ENCODE assay signal across 1 cellular context in the genomic region with DNA sequence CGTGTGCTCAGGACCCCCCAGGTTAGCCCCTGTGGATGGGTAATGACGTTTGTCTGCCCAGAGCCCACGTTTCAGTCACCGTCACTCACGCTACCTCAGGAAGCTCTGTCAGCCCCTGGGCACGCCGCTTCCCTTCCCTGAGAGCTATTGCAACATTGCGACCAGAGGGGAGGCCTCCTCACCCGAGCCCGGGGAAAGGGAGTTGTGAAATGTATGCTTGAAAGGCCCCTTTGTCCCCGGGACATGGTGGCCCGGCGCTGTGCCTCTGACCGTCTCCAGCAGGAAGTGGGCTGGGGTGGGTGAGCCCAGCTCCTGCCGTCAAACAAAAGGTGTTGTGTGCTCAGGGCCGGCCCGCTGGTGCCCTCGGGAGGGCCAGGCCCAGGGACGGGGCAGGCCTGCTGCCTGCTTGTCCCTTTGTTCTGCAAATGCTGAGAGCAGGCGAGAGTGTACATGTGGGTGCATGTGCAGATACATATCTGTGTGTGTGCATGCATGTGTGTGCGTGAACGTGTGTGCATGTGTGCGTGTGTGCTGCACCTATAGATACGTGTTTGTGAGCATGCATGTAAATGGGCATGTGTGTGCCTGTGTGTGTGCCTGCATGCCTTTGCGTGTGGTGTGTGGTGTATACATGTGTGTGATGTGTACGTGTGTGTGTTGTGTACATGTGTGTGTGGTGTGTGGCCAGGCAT.
TF ChIP-seq lines count a peak whose summit lies in the region.

No MANE protein-coding gene starts in this region.

TF ChIP-seq in HepG2, 621 proteins besides CTCF, POLR2A, EP300 and RAD21 (continued from another document and continues in another):
- TF ChIP-seq MIER3 (CRISPR knock-in tag; IDR thresholded peaks at IDR 0.05; ENCODE audit: borderline replicate concordance): peak; percentile 74; the same call in 1 of the 2 replicates
- peak; percentile 85 for TF ChIP-seq ZNF264 (CRISPR knock-in tag; IDR thresholded peaks at IDR 0.05)
- no peak for TF ChIP-seq ZKSCAN8 (CRISPR knock-in tag; IDR thresholded peaks at IDR 0.05; ENCODE audit: borderline replicate concordance)
- TF ChIP-seq, protein P1, sequence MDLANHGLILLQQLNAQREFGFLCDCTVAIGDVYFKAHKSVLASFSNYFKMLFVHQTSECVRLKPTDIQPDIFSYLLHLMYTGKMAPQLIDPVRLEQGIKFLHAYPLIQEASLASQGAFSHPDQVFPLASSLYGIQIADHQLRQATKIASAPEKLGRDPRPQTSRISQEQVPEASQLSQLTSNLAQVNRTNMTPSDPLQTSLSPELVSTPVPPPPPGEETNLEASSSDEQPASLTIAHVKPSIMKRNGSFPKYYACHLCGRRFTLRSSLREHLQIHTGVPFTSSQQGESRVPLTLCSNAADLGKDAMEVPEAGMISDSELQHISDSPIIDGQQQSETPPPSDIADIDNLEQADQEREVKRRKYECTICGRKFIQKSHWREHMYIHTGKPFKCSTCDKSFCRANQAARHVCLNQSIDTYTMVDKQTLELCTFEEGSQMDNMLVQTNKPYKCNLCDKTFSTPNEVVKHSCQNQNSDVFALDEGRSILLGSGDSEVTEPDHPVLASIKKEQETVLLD (CRISPR knock-in tag; IDR thresholded peaks at IDR 0.05; ENCODE audit: low read depth): peak; percentile 27; the same call in 1 of the 2 replicates
- no peak for TF ChIP-seq ZNF224 (CRISPR knock-in tag; IDR thresholded peaks at IDR 0.05)
- peak; percentile 87 for TF ChIP-seq ZSCAN29 (CRISPR knock-in tag; conservative IDR thresholded peaks at IDR 0.05)
- peak; percentile 95 for TF ChIP-seq ZNF335 (CRISPR knock-in tag; IDR thresholded peaks at IDR 0.05)
- peak; percentile 79 for TF ChIP-seq ZMYM4 (CRISPR knock-in tag; IDR thresholded peaks at IDR 0.05)
- no peak for TF ChIP-seq EZH2 (conservative IDR thresholded peaks at IDR 0.05; ENCODE audit: low read depth, low read length)
- TF ChIP-seq NPAS2 (CRISPR knock-in tag; IDR thresholded peaks at IDR 0.05; ENCODE audit: borderline replicate concordance): no peak
- peak; percentile 83 for TF ChIP-seq POGZ (CRISPR knock-in tag; IDR thresholded peaks at IDR 0.05)
- TF ChIP-seq, protein P2, sequence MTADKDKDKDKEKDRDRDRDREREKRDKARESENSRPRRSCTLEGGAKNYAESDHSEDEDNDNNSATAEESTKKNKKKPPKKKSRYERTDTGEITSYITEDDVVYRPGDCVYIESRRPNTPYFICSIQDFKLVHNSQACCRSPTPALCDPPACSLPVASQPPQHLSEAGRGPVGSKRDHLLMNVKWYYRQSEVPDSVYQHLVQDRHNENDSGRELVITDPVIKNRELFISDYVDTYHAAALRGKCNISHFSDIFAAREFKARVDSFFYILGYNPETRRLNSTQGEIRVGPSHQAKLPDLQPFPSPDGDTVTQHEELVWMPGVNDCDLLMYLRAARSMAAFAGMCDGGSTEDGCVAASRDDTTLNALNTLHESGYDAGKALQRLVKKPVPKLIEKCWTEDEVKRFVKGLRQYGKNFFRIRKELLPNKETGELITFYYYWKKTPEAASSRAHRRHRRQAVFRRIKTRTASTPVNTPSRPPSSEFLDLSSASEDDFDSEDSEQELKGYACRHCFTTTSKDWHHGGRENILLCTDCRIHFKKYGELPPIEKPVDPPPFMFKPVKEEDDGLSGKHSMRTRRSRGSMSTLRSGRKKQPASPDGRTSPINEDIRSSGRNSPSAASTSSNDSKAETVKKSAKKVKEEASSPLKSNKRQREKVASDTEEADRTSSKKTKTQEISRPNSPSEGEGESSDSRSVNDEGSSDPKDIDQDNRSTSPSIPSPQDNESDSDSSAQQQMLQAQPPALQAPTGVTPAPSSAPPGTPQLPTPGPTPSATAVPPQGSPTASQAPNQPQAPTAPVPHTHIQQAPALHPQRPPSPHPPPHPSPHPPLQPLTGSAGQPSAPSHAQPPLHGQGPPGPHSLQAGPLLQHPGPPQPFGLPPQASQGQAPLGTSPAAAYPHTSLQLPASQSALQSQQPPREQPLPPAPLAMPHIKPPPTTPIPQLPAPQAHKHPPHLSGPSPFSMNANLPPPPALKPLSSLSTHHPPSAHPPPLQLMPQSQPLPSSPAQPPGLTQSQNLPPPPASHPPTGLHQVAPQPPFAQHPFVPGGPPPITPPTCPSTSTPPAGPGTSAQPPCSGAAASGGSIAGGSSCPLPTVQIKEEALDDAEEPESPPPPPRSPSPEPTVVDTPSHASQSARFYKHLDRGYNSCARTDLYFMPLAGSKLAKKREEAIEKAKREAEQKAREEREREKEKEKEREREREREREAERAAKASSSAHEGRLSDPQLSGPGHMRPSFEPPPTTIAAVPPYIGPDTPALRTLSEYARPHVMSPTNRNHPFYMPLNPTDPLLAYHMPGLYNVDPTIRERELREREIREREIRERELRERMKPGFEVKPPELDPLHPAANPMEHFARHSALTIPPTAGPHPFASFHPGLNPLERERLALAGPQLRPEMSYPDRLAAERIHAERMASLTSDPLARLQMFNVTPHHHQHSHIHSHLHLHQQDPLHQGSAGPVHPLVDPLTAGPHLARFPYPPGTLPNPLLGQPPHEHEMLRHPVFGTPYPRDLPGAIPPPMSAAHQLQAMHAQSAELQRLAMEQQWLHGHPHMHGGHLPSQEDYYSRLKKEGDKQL (CRISPR knock-in tag; IDR thresholded peaks at IDR 0.05; ENCODE audit: low read depth): peak; percentile 78
- TF ChIP-seq ZNF337 (CRISPR knock-in tag; IDR thresholded peaks at IDR 0.05; ENCODE audit: borderline replicate concordance, low read depth): no peak
- peak; percentile 66; the same call in 1 of the 2 replicates for TF ChIP-seq ZNF12 (CRISPR knock-in tag; IDR thresholded peaks at IDR 0.05)
- TF ChIP-seq TSC22D2 (CRISPR knock-in tag; IDR thresholded peaks at IDR 0.05; ENCODE audit: borderline replicate concordance): 0 out of 2 replicates have a peak, but pooled peaks have one; percentile 29
- no peak; the same call in 1 of the 2 replicates for TF ChIP-seq KDM5A (IDR thresholded peaks at IDR 0.05; ENCODE audit: borderline replicate concordance, low read length)
- peak; percentile 61; the same call in 1 of the 2 replicates for TF ChIP-seq MEIS1 (CRISPR knock-in tag; IDR thresholded peaks at IDR 0.05; ENCODE audit: borderline replicate concordance)
- no peak; the same call in 1 of the 2 replicates for TF ChIP-seq HOXA7 (CRISPR knock-in tag; IDR thresholded peaks at IDR 0.05)
- no peak; the same call in 1 of the 2 replicates for TF ChIP-seq SRY (CRISPR knock-in tag; IDR thresholded peaks at IDR 0.05)
- TF ChIP-seq ZNF746 (CRISPR knock-in tag; IDR thresholded peaks at IDR 0.05): peak; percentile 95
- TF ChIP-seq ZNF101 (CRISPR knock-in tag; IDR thresholded peaks at IDR 0.05; ENCODE audit: borderline replicate concordance, low read depth): no peak
- TF ChIP-seq BCL6 (CRISPR knock-in tag; IDR thresholded peaks at IDR 0.05): peak; percentile 79
- TF ChIP-seq, protein P3, sequence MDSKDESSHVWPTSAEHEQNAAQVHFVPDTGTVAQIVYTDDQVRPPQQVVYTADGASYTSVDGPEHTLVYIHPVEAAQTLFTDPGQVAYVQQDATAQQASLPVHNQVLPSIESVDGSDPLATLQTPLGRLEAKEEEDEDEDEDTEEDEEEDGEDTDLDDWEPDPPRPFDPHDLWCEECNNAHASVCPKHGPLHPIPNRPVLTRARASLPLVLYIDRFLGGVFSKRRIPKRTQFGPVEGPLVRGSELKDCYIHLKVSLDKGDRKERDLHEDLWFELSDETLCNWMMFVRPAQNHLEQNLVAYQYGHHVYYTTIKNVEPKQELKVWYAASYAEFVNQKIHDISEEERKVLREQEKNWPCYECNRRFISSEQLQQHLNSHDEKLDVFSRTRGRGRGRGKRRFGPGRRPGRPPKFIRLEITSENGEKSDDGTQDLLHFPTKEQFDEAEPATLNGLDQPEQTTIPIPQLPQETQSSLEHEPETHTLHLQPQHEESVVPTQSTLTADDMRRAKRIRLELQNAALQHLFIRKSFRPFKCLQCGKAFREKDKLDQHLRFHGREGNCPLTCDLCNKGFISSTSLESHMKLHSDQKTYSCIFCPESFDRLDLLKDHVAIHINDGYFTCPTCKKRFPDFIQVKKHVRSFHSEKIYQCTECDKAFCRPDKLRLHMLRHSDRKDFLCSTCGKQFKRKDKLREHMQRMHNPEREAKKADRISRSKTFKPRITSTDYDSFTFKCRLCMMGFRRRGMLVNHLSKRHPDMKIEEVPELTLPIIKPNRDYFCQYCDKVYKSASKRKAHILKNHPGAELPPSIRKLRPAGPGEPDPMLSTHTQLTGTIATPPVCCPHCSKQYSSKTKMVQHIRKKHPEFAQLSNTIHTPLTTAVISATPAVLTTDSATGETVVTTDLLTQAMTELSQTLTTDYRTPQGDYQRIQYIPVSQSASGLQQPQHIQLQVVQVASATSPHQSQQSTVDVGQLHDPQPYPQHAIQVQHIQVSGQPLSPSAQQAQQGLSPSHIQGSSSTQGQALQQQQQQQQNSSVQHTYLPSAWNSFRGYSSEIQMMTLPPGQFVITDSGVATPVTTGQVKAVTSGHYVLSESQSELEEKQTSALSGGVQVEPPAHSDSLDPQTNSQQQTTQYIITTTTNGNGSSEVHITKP (CRISPR knock-in tag; IDR thresholded peaks at IDR 0.05; ENCODE audit: low read depth): peak; percentile 75; the same call in 1 of the 2 replicates
- TF ChIP-seq ZBTB42 (CRISPR knock-in tag; IDR thresholded peaks at IDR 0.05): no peak
- no peak for TF ChIP-seq ZNF841 (CRISPR knock-in tag; IDR thresholded peaks at IDR 0.05; ENCODE audit: borderline replicate concordance)
- TF ChIP-seq ATF4 (CRISPR knock-in tag; IDR thresholded peaks at IDR 0.05): peak in 1 of 2 experiments; percentile 91; a peak in 2 of 4 replicates
- TF ChIP-seq ZFYVE20 (CRISPR knock-in tag; IDR thresholded peaks at IDR 0.05; ENCODE audit: borderline replicate concordance, low read depth): no peak
- TF ChIP-seq AGO1 (IDR thresholded peaks at IDR 0.05; ENCODE audit: low read depth, low read length, poor library complexity, severe bottlenecking): peak; percentile 39
- peak; percentile 87 for TF ChIP-seq ZBTB21 (CRISPR knock-in tag; IDR thresholded peaks at IDR 0.05)
- no peak for TF ChIP-seq ZNF816 (CRISPR knock-in tag; IDR thresholded peaks at IDR 0.05; ENCODE audit: borderline replicate concordance)
- TF ChIP-seq TFE3 (CRISPR knock-in tag; IDR thresholded peaks at IDR 0.05): peak; percentile 86
- TF ChIP-seq STAG1 (CRISPR knock-in tag; IDR thresholded peaks at IDR 0.05): peak; percentile 37; the same call in 1 of the 2 replicates
- no peak for TF ChIP-seq TRIM22 (IDR thresholded peaks at IDR 0.05)
- TF ChIP-seq, protein P4, sequence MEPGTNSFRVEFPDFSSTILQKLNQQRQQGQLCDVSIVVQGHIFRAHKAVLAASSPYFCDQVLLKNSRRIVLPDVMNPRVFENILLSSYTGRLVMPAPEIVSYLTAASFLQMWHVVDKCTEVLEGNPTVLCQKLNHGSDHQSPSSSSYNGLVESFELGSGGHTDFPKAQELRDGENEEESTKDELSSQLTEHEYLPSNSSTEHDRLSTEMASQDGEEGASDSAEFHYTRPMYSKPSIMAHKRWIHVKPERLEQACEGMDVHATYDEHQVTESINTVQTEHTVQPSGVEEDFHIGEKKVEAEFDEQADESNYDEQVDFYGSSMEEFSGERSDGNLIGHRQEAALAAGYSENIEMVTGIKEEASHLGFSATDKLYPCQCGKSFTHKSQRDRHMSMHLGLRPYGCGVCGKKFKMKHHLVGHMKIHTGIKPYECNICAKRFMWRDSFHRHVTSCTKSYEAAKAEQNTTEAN (CRISPR knock-in tag; conservative IDR thresholded peaks at IDR 0.05): peak; percentile 92
- no peak for TF ChIP-seq PLSCR1 (CRISPR knock-in tag; IDR thresholded peaks at IDR 0.05; ENCODE audit: borderline replicate concordance)
- TF ChIP-seq ZNF326 (CRISPR knock-in tag; IDR thresholded peaks at IDR 0.05; ENCODE audit: borderline replicate concordance): no peak
- TF ChIP-seq NAIF1 (CRISPR knock-in tag; IDR thresholded peaks at IDR 0.05; ENCODE audit: borderline replicate concordance): peak; percentile 81; the same call in 1 of the 2 replicates
- TF ChIP-seq ZNF24 (IDR thresholded peaks at IDR 0.05): no peak
- peak; percentile 39 for TF ChIP-seq CBX1 (IDR thresholded peaks at IDR 0.05; ENCODE audit: low read depth)
